In the genomic region with DNA sequence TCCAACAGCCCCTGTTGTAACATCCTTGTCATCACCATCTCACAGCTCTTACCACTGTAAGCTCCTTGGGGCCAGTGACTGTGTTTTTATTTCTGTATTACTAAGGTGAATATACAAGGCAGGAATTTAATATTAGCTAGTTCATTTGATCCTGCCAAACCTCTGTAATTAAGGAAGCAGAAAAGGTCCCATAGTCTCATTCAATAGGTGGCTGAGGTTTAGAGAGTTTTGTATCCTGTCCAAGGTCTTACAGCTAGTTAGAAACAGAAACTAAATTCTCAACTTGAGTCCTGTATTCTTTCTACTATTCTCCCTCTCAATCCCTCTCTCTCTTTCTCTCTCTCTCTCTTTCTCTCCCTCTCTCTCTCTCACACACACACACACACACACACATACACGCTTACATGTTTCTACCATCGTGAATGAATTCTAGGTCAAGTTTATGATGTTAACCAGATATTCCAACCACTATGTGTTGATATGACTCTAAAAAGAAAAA, we compare ENCODE assay signal across 8 cellular contexts. TPM values are rescaled to one million over a fixed set of nuclear protein-coding genes. Genes with fewer than 3 reads are reported as not detected.
A peak's percentile ranks its signal among the peaks of the same experiment; 100 is the strongest.
DNase-seq lines count a peak whose midpoint lies in the region; ATAC-seq and TF ChIP-seq lines count a peak whose summit lies in the region.

No MANE protein-coding gene starts in this region.

- no peak for TF ChIP-seq POLR2A in sigmoid colon (IDR thresholded peaks at IDR 0.05)

- WGBS in sigmoid colon, 2 donors: 30 to 47% methylated on average over 2 of the region's 2 CpGs

- H3K27me3 ChIP-seq in sigmoid colon: no peaks in the 10 kb centered on the region

- H3K27ac ChIP-seq in sigmoid colon: peak overlapping the region; percentile 74 to 87 (median 76)

- no peaks in the 10 kb centered on the region for H3K36me3 ChIP-seq in sigmoid colon

- no peaks in the 10 kb centered on the region for H3K9me3 ChIP-seq in sigmoid colon

- no peak for TF ChIP-seq EP300 in sigmoid colon (IDR thresholded peaks at IDR 0.05)

- peak; percentile 43 for ATAC-seq in GM18517 (IDR thresholded peaks at IDR 0.05; ENCODE audit: unreplicated experiment)
- ATAC-seq in HG02642 (IDR thresholded peaks at IDR 0.05; ENCODE audit: poor library complexity, unreplicated experiment): peak; percentile 27
- no peak for ATAC-seq in GM19397 (IDR thresholded peaks at IDR 0.05; ENCODE audit: unreplicated experiment)

- intact Hi-C loops in sigmoid colon (cut with DNase I): loop anchor here (1.0 kb wide), 2 partner anchors 89 to 146 kb away; partner anchors contain the start of genes GLIPR1L1 and GLIPR1L2

- DNase-seq in RPMI8226 (peak; percentile 17), fibroblast of mammary gland (ENCODE audit: low read depth) (peak; percentile 71), sigmoid colon (no peak), NCI-H1092 (lab: John Stamatoyannopoulos, UW) (no peak), middle frontal gyrus (ENCODE audit: extremely low spot score, low spot score) (no peak)

- H3K4me3 ChIP-seq in fibroblast of mammary gland (ENCODE audit: control insufficient read depth, low read depth, low read length): peak overlapping the region; percentile 46
- H3K4me3 ChIP-seq in sigmoid colon: peak overlapping the region; percentile 25 to 56 (median 44)

- peaks cover 0 to 46% (median 37%) of the 10 kb centered on the region in 4 donors for H3K4me1 ChIP-seq in sigmoid colon

- TF ChIP-seq CTCF in fibroblast of mammary gland (conservative IDR thresholded peaks at IDR 0.05; ENCODE audit: control insufficient read depth, insufficient read depth, low read depth, low read length) (no peak), sigmoid colon (IDR thresholded peaks at IDR 0.05) (no peak)

RNA-seq across cellular contexts. Expression of gene GLIPR1, which starts 0.5 kb away (rescaled TPM):
- total RNA-seq in sigmoid colon: 10 to 100 TPM; 14.6 to 20.9 (median 17.4) TPM
- 10 to 100 TPM in 1 of 3 donors, 1 to 10 TPM in 2; 4.8 to 12.2 (median 6.2) TPM for polyA plus RNA-seq in sigmoid colon

RNA-seq across cellular contexts. Expression of gene KRR1, which starts 31.4 kb away (rescaled TPM):
- total RNA-seq in sigmoid colon: 10 to 100 TPM; 12.7 to 40.0 (median 29.5) TPM
- 10 to 100 TPM in 2 of 3 donors, 1 to 10 TPM in 1; 9.7 to 20.3 (median 10.8) TPM for polyA plus RNA-seq in sigmoid colon

Comparison
In these comparisons a context has a peak if more than half of its experiments do, and no peak if none do; other contexts are left out.
1. DNase-seq: peak in RPMI8226 (single experiment) and fibroblast of mammary gland (single experiment); none in sigmoid colon (single experiment), NCI-H1092 (single experiment) and middle frontal gyrus (single experiment).